ENCODE assay signal across 8 cellular contexts in genomic region chr1:23801876-23802275, GRCh38. TPM values are rescaled to one million over a fixed set of nuclear protein-coding genes. Genes with fewer than 3 reads are reported as not detected.
DNase-seq lines count a peak whose midpoint lies in the region; ATAC-seq and TF ChIP-seq lines count a peak whose summit lies in the region.

No MANE protein-coding gene starts in this region.

- H3K9me3 ChIP-seq in PC-3 (ENCODE audit: low read length) (no peaks in the 10 kb centered on the region), esophagus squamous epithelium (no peaks in the 10 kb centered on the region), sigmoid colon (no peaks in the 10 kb centered on the region)

- H3K4me3 ChIP-seq in PC-3 (ENCODE audit: low read length) (peak overlapping the region; percentile 93), esophagus squamous epithelium (peak overlapping the region in 1 of 4 donors; percentile 90), sigmoid colon (peak overlapping the region in 1 of 4 donors; percentile 93)

- peaks cover 10% of the 10 kb centered on the region for H3K79me2 ChIP-seq in PC-3 (ENCODE audit: low read length)

- BruUV-seq in PC-3 (replicated peaks; lab: Mats Ljungman, UMichigan) = no TSS peak

- H3K27me3 ChIP-seq in PC-3 (ENCODE audit: low read length) = no peaks in the 10 kb centered on the region
- H3K27me3 ChIP-seq in esophagus squamous epithelium = no peaks in the 10 kb centered on the region
- no peaks in the 10 kb centered on the region for H3K27me3 ChIP-seq in sigmoid colon

- DNase-seq in DMS 273 (lab: John Stamatoyannopoulos, UW; ENCODE audit: unreplicated experiment) = peak; percentile 44
- DNase-seq in DMS 273 treated with DMSO at 0.1 percent for 48 hours (lab: John Stamatoyannopoulos, UW) = no peak
- DNase-seq in PC-3 = no peak
- no peak for DNase-seq in esophagus squamous epithelium (lab: John Stamatoyannopoulos, UW)
- no peak for DNase-seq in sigmoid colon
- no peak for DNase-seq in NCI-H2196 treated with DMSO at 0.1 percent for 48 hours (lab: John Stamatoyannopoulos, UW; ENCODE audit: unreplicated experiment)

- TF ChIP-seq EP300 in sigmoid colon (IDR thresholded peaks at IDR 0.05) = no peak

- TF ChIP-seq POLR2A in esophagus squamous epithelium (IDR thresholded peaks at IDR 0.05) = no peak
- no peak for TF ChIP-seq POLR2A in sigmoid colon (IDR thresholded peaks at IDR 0.05)

- POLR2A ChIA-PET in PC-3 (lab: Charles Lee; ENCODE audit: unreplicated experiment) = interaction anchor here (0.6 to 0.7 kb wide), 3 partner anchors 22 to 365 kb away, joined by 3 to 5 read pairs (median 4); no protein-coding TSS in a partner anchor

- peaks cover 8% of the 10 kb centered on the region; the same call in 1 of the 2 replicates for H3K36me3 ChIP-seq in PC-3 (ENCODE audit: low read depth, low read length)
- H3K36me3 ChIP-seq in esophagus squamous epithelium = peaks cover 0 to 44% (median 11%) of the 10 kb centered on the region in 3 donors
- peaks cover 0 to 13% (median 7%) of the 10 kb centered on the region in 4 donors for H3K36me3 ChIP-seq in sigmoid colon

- H3K9ac ChIP-seq in PC-3 (ENCODE audit: low read length) = no peak overlapping the region

- TF ChIP-seq CTCF in PC-3 (conservative IDR thresholded peaks at IDR 0.05; ENCODE audit: low read depth, low read length) (no peak), esophagus squamous epithelium (IDR thresholded peaks at IDR 0.05) (no peak), sigmoid colon (IDR thresholded peaks at IDR 0.05) (no peak)

- H3K27ac ChIP-seq in PC-3 (ENCODE audit: low read length) (no peak overlapping the region), esophagus squamous epithelium (peak overlapping the region in 3 of 4 donors; percentile 92 to 97 (median 96)), sigmoid colon (peak overlapping the region; percentile 86 to 94 (median 90))

- H3F3A ChIP-seq in PC-3 (ENCODE audit: low read length, unreplicated experiment) = no peaks in the 10 kb centered on the region

- CTCF ChIA-PET in PC-3 (lab: Charles Lee) = interaction anchor here (0.7 kb wide), 1 partner anchor 9 kb away, joined by 3 read pairs; no protein-coding TSS in a partner anchor

- peaks cover 21% of the 10 kb centered on the region for H3K4me1 ChIP-seq in PC-3 (ENCODE audit: insufficient read depth, low read length)
- peaks cover 20 to 46% (median 24%) of the 10 kb centered on the region in 3 donors for H3K4me1 ChIP-seq in esophagus squamous epithelium
- peaks cover 0 to 28% (median 20%) of the 10 kb centered on the region in 4 donors for H3K4me1 ChIP-seq in sigmoid colon

- peak overlapping the region; percentile 97 for H3K4me2 ChIP-seq in PC-3 (ENCODE audit: low read length)

- WGBS in esophagus squamous epithelium, 2 donors = 28 to 52% methylated on average over 3 to 10 of the region's 10 CpGs
- WGBS in sigmoid colon, 2 donors = 50 to 68% methylated on average over 10 of the region's 10 CpGs

- H3K9me2 ChIP-seq in PC-3 (replicated peaks; ENCODE audit: low read length) = no peaks in the 10 kb centered on the region

- no peak for ATAC-seq in PC-3
- ATAC-seq in GM21529 (IDR thresholded peaks at IDR 0.05; ENCODE audit: unreplicated experiment) = no peak
- no peak for ATAC-seq in HG02571 (IDR thresholded peaks at IDR 0.05; ENCODE audit: unreplicated experiment)

- intact Hi-C loops in PC-3 (cut with micrococcal nuclease) (loop anchor here (5.0 kb wide), 1 partner anchor 115 kb away; no protein-coding TSS in a partner anchor), esophagus squamous epithelium (cut with DNase I) (loop anchor here (10.0 kb wide), 1 partner anchor 63 kb away; the partner anchor contains the start of gene FUCA1), sigmoid colon (cut with DNase I) (loop anchor here (2.0 to 10.0 kb wide), 3 partner anchors 21 to 155 kb away; partner anchors contain the start of genes FUCA1 and PNRC2)

- no peaks in the 10 kb centered on the region for H4K20me1 ChIP-seq in PC-3 (ENCODE audit: low read length)

- peak overlapping the region; percentile 91; the same call in 1 of the 2 replicates for H2AFZ ChIP-seq in PC-3 (ENCODE audit: low read length)

RNA-seq across cellular contexts. Expression of gene GALE, which starts 1.3 kb away (rescaled TPM):
- total RNA-seq in PC-3 (2014; rRNA removed) (86.0 and 86.4 TPM in 2 replicates), esophagus squamous epithelium (10 to 100 TPM; 55.1 to 81.0 (median 60.4) TPM), sigmoid colon (10 to 100 TPM in 1 of 4 donors, 1 to 10 TPM in 3; 7.8 to 11.5 (median 9.5) TPM)
- polyA plus RNA-seq in sigmoid colon = 100 to 1,000 TPM; 131 to 208 (median 207) TPM

RNA-seq across cellular contexts. Expression of gene LYPLA2, which starts 10.9 kb away (rescaled TPM):
- total RNA-seq in PC-3 (2014; rRNA removed) = 120 and 142 TPM in 2 replicates
- 10 to 100 TPM; 51.9 to 75.5 (median 64.4) TPM for total RNA-seq in esophagus squamous epithelium
- 10 to 100 TPM; 20.2 to 24.4 (median 23.3) TPM for total RNA-seq in sigmoid colon
- polyA plus RNA-seq in sigmoid colon = 100 to 1,000 TPM in 2 of 3 donors, 10 to 100 TPM in 1; 99.6 to 121 (median 120) TPM

RNA-seq across cellular contexts. Expression of gene HMGCL, which starts 23.4 kb away (rescaled TPM):
- 28.2 and 30.8 TPM in 2 replicates for total RNA-seq in PC-3 (2014; rRNA removed)
- total RNA-seq in esophagus squamous epithelium = 10 to 100 TPM; 14.3 to 38.9 (median 26.6) TPM
- total RNA-seq in sigmoid colon = 10 to 100 TPM; 24.8 to 47.4 (median 37.9) TPM
- polyA plus RNA-seq in sigmoid colon = 100 to 1,000 TPM in 2 of 3 donors, 10 to 100 TPM in 1; 56.6 to 156 (median 118) TPM

RNA-seq across cellular contexts. Expression of gene PITHD1, which starts 23.7 kb away (rescaled TPM):
- total RNA-seq in PC-3 (2014; rRNA removed) = 107 and 115 TPM in 2 replicates
- total RNA-seq in esophagus squamous epithelium = 10 to 100 TPM; 57.4 to 86.3 (median 78.0) TPM
- total RNA-seq in sigmoid colon = 10 to 100 TPM; 47.9 to 78.7 (median 50.9) TPM
- 10 to 100 TPM; 41.2 to 47.2 (median 42.0) TPM for polyA plus RNA-seq in sigmoid colon

RNA-seq across cellular contexts. Expression of gene ELOA, which starts 58.6 kb away (rescaled TPM):
- 50.7 and 50.9 TPM in 2 replicates for total RNA-seq in PC-3 (2014; rRNA removed)
- total RNA-seq in esophagus squamous epithelium = 10 to 100 TPM; 37.8 to 44.0 (median 41.2) TPM
- total RNA-seq in sigmoid colon = 10 to 100 TPM; 25.7 to 29.9 (median 26.7) TPM
- 10 to 100 TPM; 12.3 to 18.3 (median 15.0) TPM for polyA plus RNA-seq in sigmoid colon
